In genomic region chr17:74325376-74325742, GRCh38 we compare ENCODE assay signal across 14 cellular contexts. TPM values are rescaled to one million over a fixed set of nuclear protein-coding genes. Genes with fewer than 3 reads are reported as not detected.
DNase-seq lines count a peak whose midpoint lies in the region; ATAC-seq and TF ChIP-seq lines count a peak whose summit lies in the region.
"Had no signal": no experiment of that assay in that cellular context is flagged by ENCODE, and none has a peak within 500 bp of the region (broad histone marks: within the 10 kb centered on the region; RNA-seq: fewer than 3 reads in every experiment).

No MANE protein-coding gene starts in this region.

- DNase-seq in NCI-H69 (lab: John Stamatoyannopoulos, UW) (peak; percentile 32), left cardiac atrium (no peak), omental fat pad (ENCODE audit: low spot score) (no peak), NCI-H526 treated with DMSO at 0.1 percent for 48 hours (lab: John Stamatoyannopoulos, UW) (no peak), NCI-H510A (lab: John Stamatoyannopoulos, UW) (no peak)
- DNase-seq: NCI-H1436 treated with DMSO at 0.1 percent for 48 hours, occipital lobe had no signal

- no peaks in the 10 kb centered on the region for H3K36me3 ChIP-seq in BLaER1
- H3K36me3 ChIP-seq: gastroesophageal sphincter had no signal

- H3K27me3 ChIP-seq in BLaER1 = peaks cover 6% of the 10 kb centered on the region

- no peak overlapping the region for H3K27ac ChIP-seq in BLaER1
- H3K27ac ChIP-seq: GM23248, HL-60 had no signal

- ATAC-seq in left cardiac atrium (peak; percentile 33 to 70), omental fat pad (ENCODE audit: low FRiP score) (peak; percentile 29), GM19467 (IDR thresholded peaks at IDR 0.05; ENCODE audit: unreplicated experiment) (no peak), HG03571 (IDR thresholded peaks at IDR 0.05; ENCODE audit: unreplicated experiment) (no peak)

- peak overlapping the region; percentile 62 for H3K4me3 ChIP-seq in BLaER1
- H3K4me3 ChIP-seq: GM23248 had no signal

- peak overlapping the region; percentile 57 for H3K9ac ChIP-seq in BLaER1
- H3K9ac ChIP-seq: GM23248 had no signal

- no peak for TF ChIP-seq CTCF in omental fat pad (IDR thresholded peaks at IDR 0.05)

- H3K4me1 ChIP-seq in BLaER1 = peaks cover 60% of the 10 kb centered on the region

- intact Hi-C loops in left cardiac atrium (cut with DNase I) = no loop called here

- H3K4me2 ChIP-seq in BLaER1 = peak overlapping the region; percentile 96

- no peaks in the 10 kb centered on the region for H4K20me1 ChIP-seq in BLaER1

- no peaks in the 10 kb centered on the region for H3K9me3 ChIP-seq in BLaER1
- H3K9me3 ChIP-seq: gastroesophageal sphincter had no signal

RNA-seq across cellular contexts. Expression of gene KIF19, which starts 0.7 kb away (rescaled TPM):
- total RNA-seq in left cardiac atrium (1 to 10 TPM in 1 of 2 donors, under 1 TPM in 1; 0.62 to 1.6 TPM), omental fat pad (1 to 10 TPM in 2 of 4 donors, under 1 TPM in 2; 0.72 to 2.4 (median 1.4) TPM)
- total RNA-seq: GM23248, occipital lobe, RPMI7951 had no signal

RNA-seq across cellular contexts. Expression of gene BTBD17, which starts 36.3 kb away (rescaled TPM):
- total RNA-seq in left cardiac atrium (not detected), omental fat pad (under 1 TPM in 1 of 4 donors, not detected in 3; 0.36 TPM)
- total RNA-seq: gastroesophageal sphincter, GM23248, RPMI7951 had no signal

RNA-seq across cellular contexts. Expression of gene GPR142, which starts 41.9 kb away (rescaled TPM):
- total RNA-seq in left cardiac atrium = under 1 TPM in 1 of 2 donors, not detected in 1; 0.15 TPM
- total RNA-seq in omental fat pad = not detected
- total RNA-seq: GM23248, occipital lobe, RPMI7951 had no signal

RNA-seq across cellular contexts. Expression of gene DNAI2, which starts 51.3 kb away (rescaled TPM):
- not detected for total RNA-seq in left cardiac atrium
- total RNA-seq in omental fat pad = not detected
- total RNA-seq: gastroesophageal sphincter, GM23248, occipital lobe, RPMI7951 had no signal

Comparison
In these comparisons a context has a peak if more than half of its experiments do, and no peak if none do; other contexts are left out.
1. ATAC-seq: peak in left cardiac atrium (2 of 2) and omental fat pad (single experiment); none in GM19467 (single experiment) and HG03571 (single experiment).